ENCODE assay signal across 8 cellular contexts in the genomic region with DNA sequence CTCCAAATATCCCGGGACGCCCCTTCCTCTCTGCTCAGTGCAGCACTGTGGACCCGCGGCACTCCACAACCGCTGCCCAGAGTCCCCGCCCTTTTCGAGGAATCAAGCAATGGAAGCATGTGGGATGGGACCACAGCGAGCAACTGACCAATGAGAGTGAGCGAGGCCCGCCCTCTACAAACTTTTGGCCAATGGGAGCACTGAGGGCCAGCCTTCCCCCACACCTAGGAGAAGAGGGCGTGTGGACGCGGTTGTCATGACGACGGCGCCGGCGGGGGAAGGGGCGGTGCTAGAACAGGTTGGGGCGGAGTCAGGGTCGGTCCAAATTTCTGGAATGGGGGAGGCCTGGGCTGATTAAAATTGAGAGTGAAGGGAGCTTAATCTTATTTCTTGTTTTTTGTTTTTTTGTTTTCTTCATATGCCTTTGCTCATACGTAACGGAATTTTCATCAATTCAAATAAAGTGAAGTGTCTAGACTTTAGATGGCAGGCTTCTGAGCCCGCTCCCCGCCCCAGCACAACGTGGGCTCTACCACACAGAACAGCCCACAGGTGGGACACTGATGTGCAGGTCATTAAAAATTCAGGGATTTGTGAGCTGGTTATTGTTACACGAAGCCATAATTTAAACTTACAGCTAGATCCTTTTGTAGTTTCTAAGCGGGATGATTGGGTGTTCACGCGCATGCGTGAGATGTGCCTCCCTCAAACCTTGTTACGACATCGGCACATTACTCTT. TPM values are rescaled to one million over a fixed set of nuclear protein-coding genes. Genes with fewer than 3 reads are reported as not detected.
DNase-seq lines count a peak whose midpoint lies in the region; ATAC-seq and TF ChIP-seq lines count a peak whose summit lies in the region.

A gene (minus strand): TSS at position 84 of the 739 bp plus-strand sequence. CDS start 200 bp downstream, outside the sequence.

- H3K4me3 ChIP-seq in HCT116 (replicated peaks in 1 of 2; ENCODE audit: low read depth in 1 of 2, low read length in 2 of 2) (peak within 1 kb of the TSS; percentile 72 to 74), osteoblast (ENCODE audit: insufficient read depth, low read length) (peak within 1 kb of the TSS; percentile 75), transverse colon (peak within 1 kb of the TSS; percentile 14 to 50 (median 28))

- H3K79me2 ChIP-seq in HCT116 (ENCODE audit: insufficient read depth, low read length) (no peaks in the 10 kb centered on the region), osteoblast (ENCODE audit: insufficient read depth, low read length) (no peaks in the 10 kb centered on the region)

- H3K4me2 ChIP-seq in HCT116 (ENCODE audit: low read length) = peak within 1 kb of the TSS; percentile 99
- peak within 1 kb of the TSS; percentile 95 for H3K4me2 ChIP-seq in osteoblast (ENCODE audit: insufficient read depth, low read length)

- H3K27ac ChIP-seq in HCT116 (ENCODE audit: low read depth, low read length) (peak within 1 kb of the TSS; percentile 66), osteoblast (ENCODE audit: low read depth, low read length) (no peak within 1 kb of the TSS), transverse colon (peak within 1 kb of the TSS in 2 of 4 donors; percentile 8 to 10)

- no peaks in the 10 kb centered on the region for H3K36me3 ChIP-seq in HCT116 (ENCODE audit: control insufficient read depth in 1 of 2, insufficient read depth in 2 of 2, low read length in 2 of 2)
- H3K36me3 ChIP-seq in osteoblast (ENCODE audit: insufficient read depth, low read length) = no peaks in the 10 kb centered on the region
- no peaks in the 10 kb centered on the region for H3K36me3 ChIP-seq in transverse colon

- no peak for TF ChIP-seq RAD21 in HCT116 (IDR thresholded peaks at IDR 0.05; ENCODE audit: low read depth)

- DNase-seq in DMS53 treated with DMSO at 0.1 percent for 48 hours (lab: John Stamatoyannopoulos, UW; ENCODE audit: unreplicated experiment) = peak; percentile 94
- DNase-seq in HCT116 (ENCODE audit: low read depth, low spot score) = peak; percentile 97
- DNase-seq in NCI-H1048 (lab: John Stamatoyannopoulos, UW) = peak; percentile 89
- DNase-seq in SK-N-DZ (ENCODE audit: low spot score) = peak; percentile 90
- DNase-seq in activated naive CD8-positive, alpha-beta T cell treated with anti-CD3 and anti-CD28 coated beads, Interleukin-2, amount 50 U/mL, for 16 hours (ENCODE audit: low read depth, low spot score) = peak; percentile 17
- DNase-seq in head of caudate nucleus = peak; percentile 87 to 98 (median 96)
- DNase-seq in osteoblast (ENCODE audit: insufficient read length, low spot score, missing footprints) = peak; percentile 100
- DNase-seq in transverse colon = peak; percentile 93

- 2 to 3% methylated on average over 9 to 33 of the region's 33 CpGs for WGBS in transverse colon (ENCODE audit: low coverage in 1 of 2), 2 donors

- POLR2A ChIA-PET in HCT116 (lab: Charles Lee) = interaction anchor here (0.8 to 1.9 kb wide), 7 partner anchors 10 to 240 kb away, joined by 3 to 5 read pairs (median 4); a partner anchor contains a TSS

- no TSS peak for BruUV-seq in HCT116 (replicated peaks; lab: Mats Ljungman, UMichigan)

- intact Hi-C loops in HCT116 (cut with micrococcal nuclease) = loop anchor here (5.0 kb wide), 1 partner anchor 91 kb away; a partner anchor contains a TSS
- intact Hi-C loops in head of caudate nucleus (cut with DNase I) = no loop called here
- intact Hi-C loops in transverse colon (cut with DNase I; ENCODE audit: low total_unique reads) = no loop called here

- RAD21 ChIA-PET in HCT116 (lab: Charles Lee; ENCODE audit: low non-redundant PET in 1 of 2, low total read pairs in 2 of 2, uncharacterized antibody in 2 of 2, unreplicated experiment in 2 of 2) = interaction anchor here (0.5 to 1.0 kb wide), 3 partner anchors 26 to 135 kb away, joined by 3 to 4 read pairs (median 3); no protein-coding TSS in a partner anchor

- TF ChIP-seq CTCF in HCT116 (IDR thresholded peaks at IDR 0.05 in 2 of 3, conservative IDR thresholded peaks at IDR 0.05 in 1 of 3; ENCODE audit: borderline replicate concordance in 1 of 3, insufficient read depth in 1 of 3, low read depth in 2 of 3, low read length in 2 of 3) (no peak), osteoblast (IDR thresholded peaks at IDR 0.05; ENCODE audit: extremely low read depth, low read depth, low read length) (no peak), transverse colon (IDR thresholded peaks at IDR 0.05) (peak in 1 of 5 experiments; percentile 31)

- peak within 1 kb of the TSS; percentile 64 for H3K9ac ChIP-seq in HCT116 (ENCODE audit: low read length)

- in situ Hi-C loops in transverse colon (cut with MboI; ENCODE audit: low pct_ligation_motif_present in 1 of 4, low pct_unique_long_range_greater_than_20kb in 1 of 4, low sequenced_read_pairs in 3 of 4) = no loop called here

- peaks cover 6 to 24% of the 10 kb centered on the region in 2 experiments; a peak in 3 of 4 replicates for H3K4me1 ChIP-seq in HCT116 (ENCODE audit: control insufficient read depth in 1 of 2, insufficient read depth in 2 of 2, low read length in 2 of 2)
- peaks cover 5% of the 10 kb centered on the region for H3K4me1 ChIP-seq in osteoblast (ENCODE audit: insufficient read depth, low read length)
- H3K4me1 ChIP-seq in transverse colon = peaks cover 0 to 11% (median 3%) of the 10 kb centered on the region in 4 donors

- H3K27me3 ChIP-seq in HCT116 (ENCODE audit: insufficient read depth, low read length) = no peaks in the 10 kb centered on the region
- H3K27me3 ChIP-seq in osteoblast (ENCODE audit: insufficient read depth, low read length) = peaks cover 14% of the 10 kb centered on the region
- H3K27me3 ChIP-seq in transverse colon = peaks cover 85% of the 10 kb centered on the region

- H2AFZ ChIP-seq in HCT116 (ENCODE audit: low read depth, low read length, poor library complexity, severe bottlenecking) (peak within 1 kb of the TSS; percentile 86), osteoblast (ENCODE audit: low read length) (peak within 1 kb of the TSS; percentile 94)

- H4K20me1 ChIP-seq in HCT116 (ENCODE audit: insufficient read depth) (no peaks in the 10 kb centered on the region), osteoblast (ENCODE audit: insufficient read depth, low read length) (no peaks in the 10 kb centered on the region)

- ATAC-seq in HCT116 = peak; percentile 94

- no peaks in the 10 kb centered on the region for H3K9me3 ChIP-seq in HCT116 (ENCODE audit: control insufficient read depth in 1 of 2, insufficient read depth in 1 of 2, low read depth in 1 of 2, low read length in 2 of 2)
- H3K9me3 ChIP-seq in osteoblast (ENCODE audit: low read depth, low read length) = no peaks in the 10 kb centered on the region
- H3K9me3 ChIP-seq in transverse colon = no peaks in the 10 kb centered on the region

- no peak for TF ChIP-seq EP300 in transverse colon (IDR thresholded peaks at IDR 0.05; ENCODE audit: low read depth)

- TF ChIP-seq POLR2A in HCT116 (IDR thresholded peaks at IDR 0.05; ENCODE audit: borderline replicate concordance, extremely low read depth, insufficient read depth, insufficient read length) = peak; percentile 44
- TF ChIP-seq POLR2A in transverse colon (IDR thresholded peaks at IDR 0.05) = no peak

- CTCF ChIA-PET in HCT116 (lab: Charles Lee) = interaction anchor here (1.0 to 2.7 kb wide), 13 partner anchors 8 to 310 kb away, joined by 3 to 26 read pairs (median 7); a partner anchor contains a TSS

- H3K9me2 ChIP-seq in HCT116 (ENCODE audit: insufficient read depth) = no peaks in the 10 kb centered on the region

TF ChIP-seq in HCT116, 20 proteins besides CTCF, POLR2A, EP300 and RAD21:
- no peak for TF ChIP-seq CEBPB (IDR thresholded peaks at IDR 0.05; ENCODE audit: low read depth)
- no peak for TF ChIP-seq ZNF274 (IDR thresholded peaks at IDR 0.05; ENCODE audit: low read depth, low read length)
- TF ChIP-seq, protein P1, sequence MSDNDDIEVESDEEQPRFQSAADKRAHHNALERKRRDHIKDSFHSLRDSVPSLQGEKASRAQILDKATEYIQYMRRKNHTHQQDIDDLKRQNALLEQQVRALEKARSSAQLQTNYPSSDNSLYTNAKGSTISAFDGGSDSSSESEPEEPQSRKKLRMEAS (IDR thresholded peaks at IDR 0.05) = peak; percentile 71; the same call in 1 of the 2 replicates
- TF ChIP-seq YY1 (IDR thresholded peaks at IDR 0.05; ENCODE audit: extremely low read depth, insufficient replicate concordance, low read depth, low read length) = no peak
- no peak for TF ChIP-seq FOSL1 (IDR thresholded peaks at IDR 0.05; ENCODE audit: low read depth)
- TF ChIP-seq TCF7L2 (IDR thresholded peaks at IDR 0.05; ENCODE audit: borderline replicate concordance, extremely low read depth, insufficient read depth, insufficient read length) = peak; percentile 19
- peak; percentile 62 for TF ChIP-seq POLR2AphosphoS5 (IDR thresholded peaks at IDR 0.05; ENCODE audit: low read depth, low read length)
- peak; percentile 98 for TF ChIP-seq SP1 (IDR thresholded peaks at IDR 0.05; ENCODE audit: low read depth)
- no peak for TF ChIP-seq SRF (IDR thresholded peaks at IDR 0.05; ENCODE audit: low read depth)
- no peak for TF ChIP-seq CBX3 (IDR thresholded peaks at IDR 0.05; ENCODE audit: low read depth)

RNA-seq across cellular contexts. Expression of the gene that starts here (rescaled TPM):
- total RNA-seq in HCT116 (2021; ENCODE audit: unreplicated experiment) = 52.8 TPM
- 34.3 and 47.5 TPM in 2 replicates for polyA plus RNA-seq in HCT116 (2012)
- polyA plus RNA-seq in SK-N-DZ (2014; cell fraction: cytosol; rRNA removed) = 1.0 and 2.6 TPM in 2 replicates
- polyA plus RNA-seq in SK-N-DZ (2014; cell fraction: nucleus; rRNA removed) = 0.83 and 1.4 TPM in 2 replicates
- total RNA-seq in osteoblast = 0.59 and 0.72 TPM in 2 replicates
- under 1 TPM in 2 of 4 donors, not detected in 2; 0.40 to 0.41 TPM for total RNA-seq in transverse colon

Comparison
In these comparisons a context has a peak if more than half of its experiments do, and no peak if none do; other contexts are left out.
1. RNA of the gene that starts here (total RNA-seq): 52.8 TPM in HCT116 (single experiment); 0.59 to 0.72 TPM in osteoblast and 0.40 to 0.41 TPM in transverse colon; every median in the first group is over 10 times any median in the second.
2. Peak in DNase-seq, H3K4me3 ChIP-seq and H3K4me2 ChIP-seq in osteoblast; RNA of the gene not detected or under 1 TPM.
3. Peak in DNase-seq and H3K4me3 ChIP-seq in transverse colon; RNA of the gene not detected or under 1 TPM.
4. DNase-seq: peak in every context shown above with its lines; median percentile 100 in osteoblast; 97 in HCT116; 96 in head of caudate nucleus; 94 in DMS53 treated with DMSO at 0.1 percent for 48 hours; 93 in transverse colon; 90 in SK-N-DZ; 89 in NCI-H1048; 17 in activated naive CD8-positive, alpha-beta T cell treated with anti-CD3 and anti-CD28 coated beads, Interleukin-2, amount 50 U/mL, for 16 hours.
5. Peak in every context shown above with its lines, with median percentiles within 50 percentile points of each other: H3K4me3 ChIP-seq.